1 cellular context compared by ENCODE assay signal in genomic region chr2:66569321-66569851, GRCh38.
TF ChIP-seq lines count a peak whose summit lies in the region.

No MANE protein-coding gene starts in this region.

TF ChIP-seq in IMR-90, 13 proteins besides CTCF, POLR2A, EP300 and RAD21:
- TF ChIP-seq USF2 (IDR thresholded peaks at IDR 0.05; ENCODE audit: low read depth, low read length) (peak; percentile 78), BHLHE40 (IDR thresholded peaks at IDR 0.05; ENCODE audit: low read depth, low read length) (no peak), CEBPB (IDR thresholded peaks at IDR 0.05; ENCODE audit: low read depth, low read length) (peak; percentile 36; the same call in 1 of the 2 replicates)
